ENCODE assay signal across 23 cellular contexts in genomic region chr2:112762276-112762675, GRCh38. TPM values are rescaled to one million over a fixed set of nuclear protein-coding genes. Genes with fewer than 3 reads are reported as not detected.
DNase-seq lines count a peak whose midpoint lies in the region; ATAC-seq and TF ChIP-seq lines count a peak whose summit lies in the region.
"Had no signal": no experiment of that assay in that cellular context is flagged by ENCODE, and none has a peak within 500 bp of the region (broad histone marks: within the 10 kb centered on the region; RNA-seq: fewer than 3 reads in every experiment).

No MANE protein-coding gene starts in this region.

- H2AFZ ChIP-seq in SK-N-SH (ENCODE audit: low read depth) (peak overlapping the region; percentile 64; the same call in 1 of the 2 replicates), OCI-LY1 (ENCODE audit: low read length) (no peak overlapping the region)

- peaks cover 25% of the 10 kb centered on the region for H3K4me1 Mint-ChIP-seq in endodermal cell

- H3K27ac ChIP-seq in SK-N-SH (ENCODE audit: low read depth in 2 of 2, low read length in 1 of 2) (no peak overlapping the region), BLaER1 (no peak overlapping the region), OCI-LY1 (ENCODE audit: low read depth, low read length, poor library complexity, severe bottlenecking) (no peak overlapping the region), endodermal cell (ENCODE audit: low read depth, low read length) (no peak overlapping the region)
- H3K27ac ChIP-seq: C4-2B, colonic mucosa, gastrocnemius medialis, transverse colon had no signal

- H3K4me1 ChIP-seq in SK-N-SH (ENCODE audit: control insufficient read depth in 1 of 2, insufficient read depth in 2 of 2, low read depth in 1 of 2, low read length in 1 of 2) (peaks cover 11 to 15% of the 10 kb centered on the region in 2 experiments; a peak in 3 of 4 replicates), BLaER1 (peaks cover 37% of the 10 kb centered on the region), OCI-LY1 (ENCODE audit: insufficient read depth, low read length, severe bottlenecking) (peaks cover 25% of the 10 kb centered on the region), endodermal cell (ENCODE audit: control insufficient read depth, insufficient read depth, low read length) (peaks cover 12% of the 10 kb centered on the region)

- H3K4me2 ChIP-seq in SK-N-SH (no peak overlapping the region), BLaER1 (peak overlapping the region; percentile 86; the same call in 1 of the 2 replicates), OCI-LY1 (ENCODE audit: low read length) (peak overlapping the region; percentile 86; the same call in 1 of the 2 replicates)

- POLR2A ChIA-PET in SK-N-SH (lab: Yijun Ruan, JAX) = no interaction called here

- CTCF ChIA-PET in SK-N-SH (lab: Yijun Ruan, JAX) = interaction anchor here (0.8 to 6.9 kb wide), 4 partner anchors 13 to 179 kb away, joined by 3 to 40 read pairs (median 6); partner anchors contain the start of gene SLC20A1

- H3K4me3 ChIP-seq in SK-N-SH (ENCODE audit: low read depth in 2 of 2, low read length in 1 of 2) = no peak overlapping the region; a peak in 1 of 4 replicates
- H3K4me3 ChIP-seq in BLaER1 = peak overlapping the region; percentile 79; the same call in 1 of the 2 replicates
- peak overlapping the region; percentile 83 for H3K4me3 ChIP-seq in OCI-LY1 (ENCODE audit: low read depth, low read length, poor library complexity, severe bottlenecking)
- peak overlapping the region; percentile 88 for H3K4me3 ChIP-seq in endodermal cell (ENCODE audit: low read length)
- H3K4me3 ChIP-seq: colonic mucosa, gastrocnemius medialis, transverse colon had no signal

- no peaks in the 10 kb centered on the region for H3K27me3 Mint-ChIP-seq in endodermal cell (ENCODE audit: insufficient read depth)
- H3K27me3 Mint-ChIP-seq: activated B cell treated with CpG ODN at 0.5 μM for 24 hours; activated CD8-positive, alpha-beta memory T cell treated with anti-CD3 and anti-CD28 coated beads, Interleukin-2, amount 10 ng/mL, durations not matched to agents 7 days and 5 days; T-helper 17 cell had no signal

- H3K9me3 ChIP-seq in SK-N-SH = no peaks in the 10 kb centered on the region
- peaks cover 8% of the 10 kb centered on the region; the same call in 1 of the 2 replicates for H3K9me3 ChIP-seq in BLaER1
- no peaks in the 10 kb centered on the region for H3K9me3 ChIP-seq in OCI-LY1 (ENCODE audit: low read length)
- H3K9me3 ChIP-seq in endodermal cell (ENCODE audit: control insufficient read depth, low read length) = peaks cover 2% of the 10 kb centered on the region
- H3K9me3 ChIP-seq: colonic mucosa, gastrocnemius medialis, transverse colon had no signal

- peaks cover 15% of the 10 kb centered on the region for H3K36me3 Mint-ChIP-seq in endodermal cell (ENCODE audit: low read depth)

- H3K4me3 Mint-ChIP-seq in endodermal cell = no peak overlapping the region
- H3K4me3 Mint-ChIP-seq: activated B cell treated with CpG ODN at 0.5 μM for 24 hours, T-helper 17 cell had no signal

- ATAC-seq in SK-N-SH treated with all-trans-retinoic acid at 6 μM for 48 hours (no peak), HG02642 (IDR thresholded peaks at IDR 0.05; ENCODE audit: poor library complexity, unreplicated experiment) (no peak)
- ATAC-seq: activated CD8-positive, alpha-beta memory T cell treated with anti-CD3 and anti-CD28 coated beads, Interleukin-2, amount 10 ng/mL, durations not matched to agents 7 days and 5 days; gastrocnemius medialis; left cardiac atrium; Right ventricle myocardium inferior; T-helper 17 cell had no signal

- H3K27ac Mint-ChIP-seq in endodermal cell = no peak overlapping the region
- H3K27ac Mint-ChIP-seq: activated B cell treated with CpG ODN at 0.5 μM for 24 hours, T-helper 17 cell had no signal

- DNase-seq in SK-N-SH (no peak), endodermal cell (no peak), NOMO-1 treated with DMSO at 0.1 percent for 48 hours (lab: John Stamatoyannopoulos, UW; ENCODE audit: unreplicated experiment) (no peak), NCI-H2081 (lab: John Stamatoyannopoulos, UW) (no peak)
- DNase-seq: 8988T; activated B cell treated with CpG ODN at 0.5 μM for 24 hours; activated CD8-positive, alpha-beta memory T cell treated with anti-CD3 and anti-CD28 coated beads, Interleukin-2, amount 10 ng/mL, durations not matched to agents 7 days and 5 days; activated gamma-delta T cell treated with Interleukin-2 at 50 U/mL for 16 hours; colonic mucosa; DMS79 treated with DMSO at 0.1 percent for 48 hours; gastrocnemius medialis; left cardiac atrium; NCI-H1930; NCI-H446 treated with DMSO at 0.1 percent for 48 hours; T-helper 17 cell; transverse colon had no signal

- no peaks in the 10 kb centered on the region for H3K9me2 ChIP-seq in SK-N-SH
- H3K9me2 ChIP-seq in OCI-LY1 (ENCODE audit: low read depth, low read length) = no peaks in the 10 kb centered on the region

- H3K36me3 ChIP-seq in SK-N-SH (replicated peaks in 1 of 2; ENCODE audit: control insufficient read depth in 1 of 2, insufficient read depth in 2 of 2, low read length in 1 of 2) = peaks cover 14 to 30% of the 10 kb centered on the region in 2 experiments
- H3K36me3 ChIP-seq in BLaER1 = peaks cover 48% of the 10 kb centered on the region
- peaks cover 51% of the 10 kb centered on the region for H3K36me3 ChIP-seq in OCI-LY1 (ENCODE audit: insufficient read depth, low read length)
- H3K36me3 ChIP-seq in endodermal cell (ENCODE audit: control insufficient read depth, insufficient read depth, low read length) = peaks cover 36% of the 10 kb centered on the region
- H3K36me3 ChIP-seq: colonic mucosa, gastrocnemius medialis, transverse colon had no signal

- H4K20me1 ChIP-seq in SK-N-SH (ENCODE audit: insufficient read depth) (no peaks in the 10 kb centered on the region), BLaER1 (no peaks in the 10 kb centered on the region), OCI-LY1 (ENCODE audit: insufficient read depth, low read length) (no peaks in the 10 kb centered on the region)

- WGBS in SK-N-SH (ENCODE audit: low lambda C conversion rate) = 95% methylated on average over 4 of the region's 4 CpGs
- WGBS in endodermal cell (ENCODE audit: insufficient coverage in 1 of 2, insufficient read length in 1 of 2), 2 experiments = 92% methylated on average over 4 of the region's 4 CpGs

- H3F3A ChIP-seq in SK-N-SH (replicated peaks; ENCODE audit: insufficient read depth) = peaks cover 3% of the 10 kb centered on the region
- no peaks in the 10 kb centered on the region for H3F3A ChIP-seq in OCI-LY1 (ENCODE audit: insufficient read depth, low read length)

- H3K79me2 ChIP-seq in SK-N-SH (ENCODE audit: insufficient read depth) = peaks cover 53% of the 10 kb centered on the region
- peaks cover 24% of the 10 kb centered on the region for H3K79me2 ChIP-seq in OCI-LY1 (ENCODE audit: insufficient read depth, low read length)

- no peak overlapping the region for H3K9ac ChIP-seq in SK-N-SH
- H3K9ac ChIP-seq in BLaER1 = no peak overlapping the region
- no peak overlapping the region; the same call in 1 of the 2 replicates for H3K9ac ChIP-seq in OCI-LY1 (ENCODE audit: low read length)
- no peak overlapping the region for H3K9ac ChIP-seq in endodermal cell (ENCODE audit: extremely low read depth, low read length, poor library complexity, severe bottlenecking)

- H3K27me3 ChIP-seq in SK-N-SH (ENCODE audit: insufficient read depth) (no peaks in the 10 kb centered on the region), BLaER1 (no peaks in the 10 kb centered on the region), OCI-LY1 (ENCODE audit: insufficient read depth, low read length) (no peaks in the 10 kb centered on the region), endodermal cell (ENCODE audit: control insufficient read depth, insufficient read depth, low read length, poor library complexity, severe bottlenecking) (no peaks in the 10 kb centered on the region)
- H3K27me3 ChIP-seq: colonic mucosa, gastrocnemius medialis, transverse colon had no signal

- H3K9me3 Mint-ChIP-seq in endodermal cell = peaks cover under 1% of the 10 kb centered on the region
- H3K9me3 Mint-ChIP-seq: activated B cell treated with CpG ODN at 0.5 μM for 24 hours had no signal

- TF ChIP-seq EP300 in SK-N-SH (IDR thresholded peaks at IDR 0.05; ENCODE audit: borderline replicate concordance in 1 of 2, low read depth in 1 of 2, low read length in 1 of 2) = no peak

- TF ChIP-seq CTCF in SK-N-SH (IDR thresholded peaks at IDR 0.05) (no peak), OCI-LY1 (IDR thresholded peaks at IDR 0.05; ENCODE audit: low read length) (no peak), endodermal cell (conservative IDR thresholded peaks at IDR 0.05) (no peak)

- no peak for TF ChIP-seq RAD21 in SK-N-SH (IDR thresholded peaks at IDR 0.05; ENCODE audit: low read length)

TF ChIP-seq in SK-N-SH treated with all-trans-retinoic acid at 6 μM for 48 hours, 23 proteins besides CTCF, POLR2A, EP300 and RAD21:
- no peak for TF ChIP-seq CREB5 (CRISPR knock-in tag; IDR thresholded peaks at IDR 0.05; ENCODE audit: low read depth)

RNA-seq across cellular contexts. Expression of gene CKAP2L, which starts 2.1 kb away (rescaled TPM):
- 2.9 TPM in 2 replicates for polyA plus RNA-seq in SK-N-SH (2012; rRNA removed)
- polyA plus RNA-seq in SK-N-SH (2012; cell fraction: cytosol; rRNA removed) = 3.8 and 4.4 TPM in 2 replicates
- polyA plus RNA-seq in SK-N-SH (2012; cell fraction: nucleus; rRNA removed) = 0.86 and 2.0 TPM in 2 replicates
- total RNA-seq in endodermal cell = 10 to 100 TPM; 20.1 to 30.3 TPM
- 29.4 TPM for polyA plus RNA-seq in endodermal cell (2013, experiment 1 of 2)
- 34.1 TPM for polyA plus RNA-seq in endodermal cell (2013, experiment 2 of 2)

RNA-seq across cellular contexts. Expression of gene IL1A, which starts 22.0 kb away (rescaled TPM):
- not detected in 2 replicates for polyA plus RNA-seq in SK-N-SH (2012; rRNA removed)
- polyA plus RNA-seq in SK-N-SH (2012; cell fraction: cytosol; rRNA removed) = 0.01 and 0.03 TPM in 2 replicates
- not detected in 2 replicates for polyA plus RNA-seq in SK-N-SH (2012; cell fraction: nucleus; rRNA removed)
- total RNA-seq in endodermal cell = 1 to 10 TPM in 1 of 2 donors, under 1 TPM in 1; 0.73 to 1.0 TPM
- polyA plus RNA-seq in endodermal cell (2013, experiment 1 of 2) = 0.21 TPM
- 0.25 TPM for polyA plus RNA-seq in endodermal cell (2013, experiment 2 of 2)
- total RNA-seq: gastrocnemius medialis, left cardiac atrium, Right ventricle myocardium inferior, transverse colon had no signal

RNA-seq across cellular contexts. Expression of gene NT5DC4, which starts 41.5 kb away (rescaled TPM):
- not detected in 2 replicates for polyA plus RNA-seq in SK-N-SH (2012; rRNA removed)
- 0.01 TPM in 1 of 2 replicates, not detected in the other for polyA plus RNA-seq in SK-N-SH (2012; cell fraction: cytosol; rRNA removed)
- 0.01 and 0.07 TPM in 2 replicates for polyA plus RNA-seq in SK-N-SH (2012; cell fraction: nucleus; rRNA removed)
- total RNA-seq in endodermal cell = not detected
- polyA plus RNA-seq in endodermal cell (2013, experiment 1 of 2) = not detected
- not detected for polyA plus RNA-seq in endodermal cell (2013, experiment 2 of 2)
- total RNA-seq: activated CD8-positive, alpha-beta memory T cell treated with anti-CD3 and anti-CD28 coated beads, Interleukin-2, amount 10 ng/mL, durations not matched to agents 7 days and 5 days; colonic mucosa; gastrocnemius medialis; left cardiac atrium; renal cortical epithelial cell; Right ventricle myocardium inferior; T-helper 17 cell; transverse colon had no signal

Comparison
In these comparisons a context has a peak if more than half of its experiments do, and no peak if none do; other contexts are left out.
1. H3K4me3 ChIP-seq: peak in BLaER1 (single experiment), OCI-LY1 (single experiment) and endodermal cell (single experiment); none in SK-N-SH (0 of 2).